Comparison of ENCODE assay signal across 8 cellular contexts in genomic region chr10:73110345-73110849, GRCh38. TPM values are rescaled to one million over a fixed set of nuclear protein-coding genes. Genes with fewer than 3 reads are reported as not detected.
DNase-seq lines count a peak whose midpoint lies in the region; ATAC-seq and TF ChIP-seq lines count a peak whose summit lies in the region.

Gene NUDT13, plus strand, starts transcription at chr10:73110455. Its CDS starts 3,911 bp downstream, at chr10:73114366.

- H3K27ac ChIP-seq in SJSA1 = peak within 1 kb of the TSS; percentile 76
- H3K27ac ChIP-seq in upper lobe of right lung = peak within 1 kb of the TSS; percentile 91

- TF ChIP-seq CTCF in GM12864 (IDR thresholded peaks at IDR 0.05; ENCODE audit: low read depth, low read length, missing control alignments) (no peak), glutamatergic neuron (IDR thresholded peaks at IDR 0.05; ENCODE audit: partially characterized antibody, unreplicated experiment) (no peak), upper lobe of right lung (IDR thresholded peaks at IDR 0.05) (no peak)

- H3K9me3 Mint-ChIP-seq in activated naive CD8-positive, alpha-beta T cell treated with anti-CD3 and anti-CD28 coated beads, Interleukin-2, amount 50 U/mL, for 24 hours = peaks cover 9% of the 10 kb centered on the region
- H3K9me3 Mint-ChIP-seq in glutamatergic neuron (ENCODE audit: unreplicated experiment) = no peaks in the 10 kb centered on the region

- ATAC-seq in HG03354 (IDR thresholded peaks at IDR 0.05; ENCODE audit: poor library complexity, severe bottlenecking, unreplicated experiment) = peak; percentile 52
- ATAC-seq in activated naive CD8-positive, alpha-beta T cell treated with anti-CD3 and anti-CD28 coated beads, Interleukin-2, amount 50 U/mL, for 24 hours = peak; percentile 84
- ATAC-seq in upper lobe of right lung = peak; percentile 99

- H3K36me3 ChIP-seq in SJSA1 = peaks cover 13% of the 10 kb centered on the region
- H3K36me3 ChIP-seq in neuron (ENCODE audit: insufficient read depth, low read length) = peaks cover 26% of the 10 kb centered on the region
- no peaks in the 10 kb centered on the region for H3K36me3 ChIP-seq in upper lobe of right lung

- H3K36me3 Mint-ChIP-seq in activated naive CD8-positive, alpha-beta T cell treated with anti-CD3 and anti-CD28 coated beads, Interleukin-2, amount 50 U/mL, for 24 hours (ENCODE audit: low read depth) = peaks cover 23% of the 10 kb centered on the region
- H3K36me3 Mint-ChIP-seq in glutamatergic neuron (ENCODE audit: unreplicated experiment) = peaks cover 6% of the 10 kb centered on the region

- H3K9me3 ChIP-seq in SJSA1 (replicated peaks) (no peaks in the 10 kb centered on the region), neuron (ENCODE audit: low read length) (peaks cover 5% of the 10 kb centered on the region), upper lobe of right lung (no peaks in the 10 kb centered on the region)

- intact Hi-C loops in upper lobe of right lung (cut with DNase I) = no loop called here

- no peak within 1 kb of the TSS for H2AFZ ChIP-seq in neuron (ENCODE audit: low read depth, low read length)

- peak within 1 kb of the TSS; percentile 54 for H3K4me3 ChIP-seq in GM12864 (ENCODE audit: low read depth, low read length)
- peak within 1 kb of the TSS; percentile 40 for H3K4me3 ChIP-seq in SJSA1
- peak within 1 kb of the TSS; percentile 48 for H3K4me3 ChIP-seq in neuron (ENCODE audit: low read length)
- peak within 1 kb of the TSS; percentile 68 for H3K4me3 ChIP-seq in upper lobe of right lung

- peaks cover 15% of the 10 kb centered on the region for H3K4me1 Mint-ChIP-seq in activated naive CD8-positive, alpha-beta T cell treated with anti-CD3 and anti-CD28 coated beads, Interleukin-2, amount 50 U/mL, for 24 hours
- no peaks in the 10 kb centered on the region for H3K4me1 Mint-ChIP-seq in glutamatergic neuron (ENCODE audit: low read depth, unreplicated experiment)

- H3K4me1 ChIP-seq in SJSA1 (replicated peaks) (peaks cover 8% of the 10 kb centered on the region), neuron (ENCODE audit: insufficient read depth, low read length) (no peaks in the 10 kb centered on the region), upper lobe of right lung (peaks cover 4% of the 10 kb centered on the region)

- peak within 1 kb of the TSS; percentile 86 for H3K4me3 Mint-ChIP-seq in activated naive CD8-positive, alpha-beta T cell treated with anti-CD3 and anti-CD28 coated beads, Interleukin-2, amount 50 U/mL, for 24 hours
- peak within 1 kb of the TSS; percentile 96 for H3K4me3 Mint-ChIP-seq in glutamatergic neuron (ENCODE audit: unreplicated experiment)

- no peaks in the 10 kb centered on the region for H3K27me3 Mint-ChIP-seq in activated naive CD8-positive, alpha-beta T cell treated with anti-CD3 and anti-CD28 coated beads, Interleukin-2, amount 50 U/mL, for 24 hours
- no peaks in the 10 kb centered on the region for H3K27me3 Mint-ChIP-seq in glutamatergic neuron (ENCODE audit: unreplicated experiment)

- H3K27ac Mint-ChIP-seq in activated naive CD8-positive, alpha-beta T cell treated with anti-CD3 and anti-CD28 coated beads, Interleukin-2, amount 50 U/mL, for 24 hours = peak within 1 kb of the TSS; percentile 91
- H3K27ac Mint-ChIP-seq in glutamatergic neuron (ENCODE audit: unreplicated experiment) = peak within 1 kb of the TSS; percentile 91

- no peaks in the 10 kb centered on the region for H3K27me3 ChIP-seq in SJSA1 (replicated peaks)
- no peaks in the 10 kb centered on the region for H3K27me3 ChIP-seq in neuron (ENCODE audit: insufficient read depth, low read length)
- H3K27me3 ChIP-seq in upper lobe of right lung = no peaks in the 10 kb centered on the region

- peak; percentile 52 for DNase-seq in GM12864 (ENCODE audit: low read depth)
- DNase-seq in SJSA1 (ENCODE audit: low read depth in 1 of 2, low spot score in 2 of 2) = peak; percentile 51 to 63
- peak; percentile 44 for DNase-seq in activated naive CD8-positive, alpha-beta T cell treated with anti-CD3 and anti-CD28 coated beads, Interleukin-2, amount 50 U/mL, for 24 hours
- DNase-seq in glutamatergic neuron = peak; percentile 57
- DNase-seq in upper lobe of right lung = no peak
- no peak for DNase-seq in NCI-H2107 treated with DMSO at 0.1 percent for 48 hours (lab: John Stamatoyannopoulos, UW; ENCODE audit: unreplicated experiment)

RNA-seq across cellular contexts. Expression of gene NUDT13, which starts in this region (rescaled TPM):
- total RNA-seq in SJSA1 (2014; rRNA removed; shearing (Covaris generic)) = 0.31 and 0.50 TPM in 2 replicates
- total RNA-seq in glutamatergic neuron (ENCODE audit: unreplicated experiment) = 3.3 TPM
- total RNA-seq in upper lobe of right lung = 2.3 TPM

Comparison
In these comparisons a context has a peak if more than half of its experiments do, and no peak if none do; other contexts are left out.
1. Peak in DNase-seq, H3K4me3 ChIP-seq and H3K27ac ChIP-seq in SJSA1; RNA of the gene not detected or under 1 TPM.
2. DNase-seq: peak in GM12864 (single experiment), activated naive CD8-positive, alpha-beta T cell treated with anti-CD3 and anti-CD28 coated beads, Interleukin-2, amount 50 U/mL, for 24 hours (single experiment) and glutamatergic neuron (single experiment); none in upper lobe of right lung (single experiment) and NCI-H2107 treated with DMSO at 0.1 percent for 48 hours (single experiment).
3. Peak in every context shown above with its lines, with median percentiles within 50 percentile points of each other: H3K4me3 ChIP-seq and ATAC-seq.